In genomic region chr19:40465025-40465780, GRCh38 we compare ENCODE assay signal across 1 cellular context.
TF ChIP-seq lines count a peak whose summit lies in the region.

Gene BLVRB, minus strand, starts transcription at chr19:40465745. Its CDS starts 57 bp downstream, at chr19:40465688.

TF ChIP-seq in HepG2, 621 proteins besides CTCF, POLR2A, EP300 and RAD21 (continued from another document and continues in another):
- peak; percentile 88 for TF ChIP-seq ZNF687 (CRISPR knock-in tag; IDR thresholded peaks at IDR 0.05)
- TF ChIP-seq KDM1A (CRISPR knock-in tag; IDR thresholded peaks at IDR 0.05) = peak; percentile 93
- TF ChIP-seq JARID2 (CRISPR knock-in tag; IDR thresholded peaks at IDR 0.05; ENCODE audit: insufficient replicate concordance) = no peak
- TF ChIP-seq, protein P1, sequence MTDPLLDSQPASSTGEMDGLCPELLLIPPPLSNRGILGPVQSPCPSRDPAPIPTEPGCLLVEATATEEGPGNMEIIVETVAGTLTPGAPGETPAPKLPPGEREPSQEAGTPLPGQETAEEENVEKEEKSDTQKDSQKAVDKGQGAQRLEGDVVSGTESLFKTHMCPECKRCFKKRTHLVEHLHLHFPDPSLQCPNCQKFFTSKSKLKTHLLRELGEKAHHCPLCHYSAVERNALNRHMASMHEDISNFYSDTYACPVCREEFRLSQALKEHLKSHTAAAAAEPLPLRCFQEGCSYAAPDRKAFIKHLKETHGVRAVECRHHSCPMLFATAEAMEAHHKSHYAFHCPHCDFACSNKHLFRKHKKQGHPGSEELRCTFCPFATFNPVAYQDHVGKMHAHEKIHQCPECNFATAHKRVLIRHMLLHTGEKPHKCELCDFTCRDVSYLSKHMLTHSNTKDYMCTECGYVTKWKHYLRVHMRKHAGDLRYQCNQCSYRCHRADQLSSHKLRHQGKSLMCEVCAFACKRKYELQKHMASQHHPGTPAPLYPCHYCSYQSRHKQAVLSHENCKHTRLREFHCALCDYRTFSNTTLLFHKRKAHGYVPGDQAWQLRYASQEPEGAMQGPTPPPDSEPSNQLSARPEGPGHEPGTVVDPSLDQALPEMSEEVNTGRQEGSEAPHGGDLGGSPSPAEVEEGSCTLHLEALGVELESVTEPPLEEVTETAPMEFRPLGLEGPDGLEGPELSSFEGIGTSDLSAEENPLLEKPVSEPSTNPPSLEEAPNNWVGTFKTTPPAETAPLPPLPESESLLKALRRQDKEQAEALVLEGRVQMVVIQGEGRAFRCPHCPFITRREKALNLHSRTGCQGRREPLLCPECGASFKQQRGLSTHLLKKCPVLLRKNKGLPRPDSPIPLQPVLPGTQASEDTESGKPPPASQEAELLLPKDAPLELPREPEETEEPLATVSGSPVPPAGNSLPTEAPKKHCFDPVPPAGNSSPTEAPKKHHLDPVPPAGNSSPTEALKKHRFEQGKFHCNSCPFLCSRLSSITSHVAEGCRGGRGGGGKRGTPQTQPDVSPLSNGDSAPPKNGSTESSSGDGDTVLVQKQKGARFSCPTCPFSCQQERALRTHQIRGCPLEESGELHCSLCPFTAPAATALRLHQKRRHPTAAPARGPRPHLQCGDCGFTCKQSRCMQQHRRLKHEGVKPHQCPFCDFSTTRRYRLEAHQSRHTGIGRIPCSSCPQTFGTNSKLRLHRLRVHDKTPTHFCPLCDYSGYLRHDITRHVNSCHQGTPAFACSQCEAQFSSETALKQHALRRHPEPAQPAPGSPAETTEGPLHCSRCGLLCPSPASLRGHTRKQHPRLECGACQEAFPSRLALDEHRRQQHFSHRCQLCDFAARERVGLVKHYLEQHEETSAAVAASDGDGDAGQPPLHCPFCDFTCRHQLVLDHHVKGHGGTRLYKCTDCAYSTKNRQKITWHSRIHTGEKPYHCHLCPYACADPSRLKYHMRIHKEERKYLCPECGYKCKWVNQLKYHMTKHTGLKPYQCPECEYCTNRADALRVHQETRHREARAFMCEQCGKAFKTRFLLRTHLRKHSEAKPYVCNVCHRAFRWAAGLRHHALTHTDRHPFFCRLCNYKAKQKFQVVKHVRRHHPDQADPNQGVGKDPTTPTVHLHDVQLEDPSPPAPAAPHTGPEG (CRISPR knock-in tag; IDR thresholded peaks at IDR 0.05) = no peak
- no peak for TF ChIP-seq ZNF605 (CRISPR knock-in tag; IDR thresholded peaks at IDR 0.05)
- no peak for TF ChIP-seq FUBP1 (CRISPR knock-in tag; IDR thresholded peaks at IDR 0.05; ENCODE audit: borderline replicate concordance)
- TF ChIP-seq XRCC5 (optimal IDR thresholded peaks at IDR 0.05; ENCODE audit: low read length) = no peak
- no peak for TF ChIP-seq ZNF781 (CRISPR knock-in tag; IDR thresholded peaks at IDR 0.05; ENCODE audit: borderline replicate concordance, not compliant biosample characterization)
- TF ChIP-seq ZNF367 (CRISPR knock-in tag; IDR thresholded peaks at IDR 0.05; ENCODE audit: borderline replicate concordance) = no peak
- TF ChIP-seq CEBPG (CRISPR knock-in tag; IDR thresholded peaks at IDR 0.05) = peak; percentile 59
- no peak for TF ChIP-seq LBX2 (CRISPR knock-in tag; IDR thresholded peaks at IDR 0.05; ENCODE audit: borderline replicate concordance)
- no peak for TF ChIP-seq GTF2F1 (IDR thresholded peaks at IDR 0.05; ENCODE audit: low read length)
- TF ChIP-seq ZNF615 (CRISPR knock-in tag; IDR thresholded peaks at IDR 0.05; ENCODE audit: borderline replicate concordance) = no peak
- TF ChIP-seq ZSCAN31 (CRISPR knock-in tag; IDR thresholded peaks at IDR 0.05; ENCODE audit: low read depth) = no peak
- TF ChIP-seq PHF21A (CRISPR knock-in tag; IDR thresholded peaks at IDR 0.05) = no peak
- TF ChIP-seq NFE2L1 (CRISPR knock-in tag; IDR thresholded peaks at IDR 0.05; ENCODE audit: borderline replicate concordance) = no peak
- no peak for TF ChIP-seq MAFF (IDR thresholded peaks at IDR 0.05; ENCODE audit: low read depth, low read length)
- TF ChIP-seq ZNF746 (CRISPR knock-in tag; IDR thresholded peaks at IDR 0.05) = no peak
- no peak for TF ChIP-seq HINFP (CRISPR knock-in tag; IDR thresholded peaks at IDR 0.05; ENCODE audit: low read depth)
- no peak for TF ChIP-seq FOXO4 (CRISPR knock-in tag; conservative IDR thresholded peaks at IDR 0.05)
- TF ChIP-seq, protein P2, sequence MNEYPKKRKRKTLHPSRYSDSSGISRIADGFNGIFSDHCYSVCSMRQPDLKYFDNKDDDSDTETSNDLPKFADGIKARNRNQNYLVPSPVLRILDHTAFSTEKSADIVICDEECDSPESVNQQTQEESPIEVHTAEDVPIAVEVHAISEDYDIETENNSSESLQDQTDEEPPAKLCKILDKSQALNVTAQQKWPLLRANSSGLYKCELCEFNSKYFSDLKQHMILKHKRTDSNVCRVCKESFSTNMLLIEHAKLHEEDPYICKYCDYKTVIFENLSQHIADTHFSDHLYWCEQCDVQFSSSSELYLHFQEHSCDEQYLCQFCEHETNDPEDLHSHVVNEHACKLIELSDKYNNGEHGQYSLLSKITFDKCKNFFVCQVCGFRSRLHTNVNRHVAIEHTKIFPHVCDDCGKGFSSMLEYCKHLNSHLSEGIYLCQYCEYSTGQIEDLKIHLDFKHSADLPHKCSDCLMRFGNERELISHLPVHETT (CRISPR knock-in tag; conservative IDR thresholded peaks at IDR 0.05) = no peak
- TF ChIP-seq NR2F6 (IDR thresholded peaks at IDR 0.05) = no peak
- no peak for TF ChIP-seq NR2F6 (CRISPR knock-in tag; IDR thresholded peaks at IDR 0.05)
- TF ChIP-seq, protein P3, sequence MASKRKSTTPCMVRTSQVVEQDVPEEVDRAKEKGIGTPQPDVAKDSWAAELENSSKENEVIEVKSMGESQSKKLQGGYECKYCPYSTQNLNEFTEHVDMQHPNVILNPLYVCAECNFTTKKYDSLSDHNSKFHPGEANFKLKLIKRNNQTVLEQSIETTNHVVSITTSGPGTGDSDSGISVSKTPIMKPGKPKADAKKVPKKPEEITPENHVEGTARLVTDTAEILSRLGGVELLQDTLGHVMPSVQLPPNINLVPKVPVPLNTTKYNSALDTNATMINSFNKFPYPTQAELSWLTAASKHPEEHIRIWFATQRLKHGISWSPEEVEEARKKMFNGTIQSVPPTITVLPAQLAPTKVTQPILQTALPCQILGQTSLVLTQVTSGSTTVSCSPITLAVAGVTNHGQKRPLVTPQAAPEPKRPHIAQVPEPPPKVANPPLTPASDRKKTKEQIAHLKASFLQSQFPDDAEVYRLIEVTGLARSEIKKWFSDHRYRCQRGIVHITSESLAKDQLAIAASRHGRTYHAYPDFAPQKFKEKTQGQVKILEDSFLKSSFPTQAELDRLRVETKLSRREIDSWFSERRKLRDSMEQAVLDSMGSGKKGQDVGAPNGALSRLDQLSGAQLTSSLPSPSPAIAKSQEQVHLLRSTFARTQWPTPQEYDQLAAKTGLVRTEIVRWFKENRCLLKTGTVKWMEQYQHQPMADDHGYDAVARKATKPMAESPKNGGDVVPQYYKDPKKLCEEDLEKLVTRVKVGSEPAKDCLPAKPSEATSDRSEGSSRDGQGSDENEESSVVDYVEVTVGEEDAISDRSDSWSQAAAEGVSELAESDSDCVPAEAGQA (IDR thresholded peaks at IDR 0.05; ENCODE audit: low read depth) = no peak
- TF ChIP-seq, protein P3 (CRISPR knock-in tag; IDR thresholded peaks at IDR 0.05; ENCODE audit: borderline replicate concordance) = no peak
- no peak for TF ChIP-seq ZNF766 (CRISPR knock-in tag; IDR thresholded peaks at IDR 0.05; ENCODE audit: borderline replicate concordance)
- no peak for TF ChIP-seq MAFG (CRISPR knock-in tag; IDR thresholded peaks at IDR 0.05)
- TF ChIP-seq ZNF17 (CRISPR knock-in tag; IDR thresholded peaks at IDR 0.05) = no peak
- no peak for TF ChIP-seq SP2 (CRISPR knock-in tag; IDR thresholded peaks at IDR 0.05)
- TF ChIP-seq PHB2 (IDR thresholded peaks at IDR 0.05; ENCODE audit: partially characterized antibody) = no peak
- TF ChIP-seq FOXK1 (CRISPR knock-in tag; IDR thresholded peaks at IDR 0.05; ENCODE audit: borderline replicate concordance, low read depth) = no peak
- no peak for TF ChIP-seq ISX (CRISPR knock-in tag; conservative IDR thresholded peaks at IDR 0.05)
- peak; percentile 91 for TF ChIP-seq CHD2 (IDR thresholded peaks at IDR 0.05; ENCODE audit: low read depth, low read length)
- TF ChIP-seq TMF1 (CRISPR knock-in tag; IDR thresholded peaks at IDR 0.05; ENCODE audit: low read depth) = no peak
